1 cellular context compared by ENCODE assay signal in genomic region chr9:121282309-121283071, GRCh38.
A peak's percentile ranks its signal among the peaks of the same experiment; 100 is the strongest.
TF ChIP-seq lines count a peak whose summit lies in the region.

No MANE protein-coding gene starts in this region.

TF ChIP-seq in SK-N-SH, 30 proteins besides CTCF, POLR2A, EP300 and RAD21 (continued from another document):
- no peak for TF ChIP-seq REST (IDR thresholded peaks at IDR 0.05; ENCODE audit: low read depth, low read length)
- no peak for TF ChIP-seq NRF1 (IDR thresholded peaks at IDR 0.05; ENCODE audit: low read depth, low read length)
- no peak for TF ChIP-seq MEF2A (IDR thresholded peaks at IDR 0.05; ENCODE audit: borderline replicate concordance, low read depth)
- no peak for TF ChIP-seq USF2 (IDR thresholded peaks at IDR 0.05; ENCODE audit: borderline replicate concordance, low read depth, low read length)
- TF ChIP-seq, protein P1, sequence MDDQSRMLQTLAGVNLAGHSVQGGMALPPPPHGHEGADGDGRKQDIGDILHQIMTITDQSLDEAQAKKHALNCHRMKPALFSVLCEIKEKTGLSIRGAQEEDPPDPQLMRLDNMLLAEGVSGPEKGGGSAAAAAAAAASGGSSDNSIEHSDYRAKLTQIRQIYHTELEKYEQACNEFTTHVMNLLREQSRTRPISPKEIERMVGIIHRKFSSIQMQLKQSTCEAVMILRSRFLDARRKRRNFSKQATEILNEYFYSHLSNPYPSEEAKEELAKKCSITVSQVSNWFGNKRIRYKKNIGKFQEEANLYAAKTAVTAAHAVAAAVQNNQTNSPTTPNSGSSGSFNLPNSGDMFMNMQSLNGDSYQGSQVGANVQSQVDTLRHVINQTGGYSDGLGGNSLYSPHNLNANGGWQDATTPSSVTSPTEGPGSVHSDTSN (IDR thresholded peaks at IDR 0.05), result peak; percentile 36; the same call in 1 of the 2 replicates
- peak; percentile 60; the same call in 1 of the 2 replicates for TF ChIP-seq MAX (IDR thresholded peaks at IDR 0.05; ENCODE audit: low read depth)
- TF ChIP-seq TCF12 (IDR thresholded peaks at IDR 0.05), result peak; percentile 76
- TF ChIP-seq GABPA (IDR thresholded peaks at IDR 0.05; ENCODE audit: low read depth), result no peak
- TF ChIP-seq MXI1 (IDR thresholded peaks at IDR 0.05; ENCODE audit: low read depth, low read length), result no peak
- TF ChIP-seq TAF1 (IDR thresholded peaks at IDR 0.05; ENCODE audit: borderline replicate concordance, low read depth, low read length), result no peak
